ENCODE assay signal across 1 cellular context in the genomic region with DNA sequence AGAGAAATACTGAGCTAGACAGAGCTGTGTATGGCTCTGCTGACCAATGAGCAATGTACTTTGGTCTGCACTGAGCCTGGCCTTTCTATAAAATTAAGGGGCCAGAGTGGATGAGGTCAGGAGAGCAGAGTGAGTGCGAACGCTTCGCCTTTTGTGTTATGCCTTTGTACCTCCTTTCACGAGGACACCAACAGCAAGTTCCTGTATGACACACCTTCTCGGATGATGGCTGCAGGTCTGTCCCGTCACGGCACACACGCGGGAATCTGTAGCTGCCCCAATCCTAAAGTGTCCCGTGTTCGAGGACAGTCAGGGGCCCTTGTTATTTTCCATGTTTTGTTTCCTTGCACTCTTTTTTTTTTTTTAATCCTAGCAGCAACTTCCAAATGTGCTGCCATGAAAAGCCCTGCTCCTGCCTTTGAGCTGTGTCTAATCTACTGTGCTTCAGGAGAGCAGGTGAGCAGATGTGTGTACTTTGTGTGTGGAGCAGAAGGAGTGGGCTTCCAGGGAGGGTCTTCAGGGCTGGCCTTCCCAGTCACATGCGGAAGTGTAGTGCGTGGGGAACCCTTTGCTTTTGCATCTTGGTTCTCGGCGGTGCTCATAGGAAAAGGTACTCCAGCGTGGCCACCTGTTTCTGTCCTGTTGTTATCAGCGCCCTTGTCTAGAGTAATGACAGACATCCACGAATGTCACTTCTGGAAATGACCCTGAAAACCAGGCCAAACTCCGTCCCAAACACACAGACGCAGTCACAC.
TF ChIP-seq lines count a peak whose summit lies in the region.

No MANE protein-coding gene starts in this region.

TF ChIP-seq in WTC11, 78 proteins besides CTCF, POLR2A, EP300 and RAD21 (continued from another document):
- TF ChIP-seq, protein P1, sequence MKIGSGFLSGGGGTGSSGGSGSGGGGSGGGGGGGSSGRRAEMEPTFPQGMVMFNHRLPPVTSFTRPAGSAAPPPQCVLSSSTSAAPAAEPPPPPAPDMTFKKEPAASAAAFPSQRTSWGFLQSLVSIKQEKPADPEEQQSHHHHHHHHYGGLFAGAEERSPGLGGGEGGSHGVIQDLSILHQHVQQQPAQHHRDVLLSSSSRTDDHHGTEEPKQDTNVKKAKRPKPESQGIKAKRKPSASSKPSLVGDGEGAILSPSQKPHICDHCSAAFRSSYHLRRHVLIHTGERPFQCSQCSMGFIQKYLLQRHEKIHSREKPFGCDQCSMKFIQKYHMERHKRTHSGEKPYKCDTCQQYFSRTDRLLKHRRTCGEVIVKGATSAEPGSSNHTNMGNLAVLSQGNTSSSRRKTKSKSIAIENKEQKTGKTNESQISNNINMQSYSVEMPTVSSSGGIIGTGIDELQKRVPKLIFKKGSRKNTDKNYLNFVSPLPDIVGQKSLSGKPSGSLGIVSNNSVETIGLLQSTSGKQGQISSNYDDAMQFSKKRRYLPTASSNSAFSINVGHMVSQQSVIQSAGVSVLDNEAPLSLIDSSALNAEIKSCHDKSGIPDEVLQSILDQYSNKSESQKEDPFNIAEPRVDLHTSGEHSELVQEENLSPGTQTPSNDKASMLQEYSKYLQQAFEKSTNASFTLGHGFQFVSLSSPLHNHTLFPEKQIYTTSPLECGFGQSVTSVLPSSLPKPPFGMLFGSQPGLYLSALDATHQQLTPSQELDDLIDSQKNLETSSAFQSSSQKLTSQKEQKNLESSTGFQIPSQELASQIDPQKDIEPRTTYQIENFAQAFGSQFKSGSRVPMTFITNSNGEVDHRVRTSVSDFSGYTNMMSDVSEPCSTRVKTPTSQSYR (CRISPR knock-in tag; IDR thresholded peaks at IDR 0.05) = no peak
